In the genomic region with DNA sequence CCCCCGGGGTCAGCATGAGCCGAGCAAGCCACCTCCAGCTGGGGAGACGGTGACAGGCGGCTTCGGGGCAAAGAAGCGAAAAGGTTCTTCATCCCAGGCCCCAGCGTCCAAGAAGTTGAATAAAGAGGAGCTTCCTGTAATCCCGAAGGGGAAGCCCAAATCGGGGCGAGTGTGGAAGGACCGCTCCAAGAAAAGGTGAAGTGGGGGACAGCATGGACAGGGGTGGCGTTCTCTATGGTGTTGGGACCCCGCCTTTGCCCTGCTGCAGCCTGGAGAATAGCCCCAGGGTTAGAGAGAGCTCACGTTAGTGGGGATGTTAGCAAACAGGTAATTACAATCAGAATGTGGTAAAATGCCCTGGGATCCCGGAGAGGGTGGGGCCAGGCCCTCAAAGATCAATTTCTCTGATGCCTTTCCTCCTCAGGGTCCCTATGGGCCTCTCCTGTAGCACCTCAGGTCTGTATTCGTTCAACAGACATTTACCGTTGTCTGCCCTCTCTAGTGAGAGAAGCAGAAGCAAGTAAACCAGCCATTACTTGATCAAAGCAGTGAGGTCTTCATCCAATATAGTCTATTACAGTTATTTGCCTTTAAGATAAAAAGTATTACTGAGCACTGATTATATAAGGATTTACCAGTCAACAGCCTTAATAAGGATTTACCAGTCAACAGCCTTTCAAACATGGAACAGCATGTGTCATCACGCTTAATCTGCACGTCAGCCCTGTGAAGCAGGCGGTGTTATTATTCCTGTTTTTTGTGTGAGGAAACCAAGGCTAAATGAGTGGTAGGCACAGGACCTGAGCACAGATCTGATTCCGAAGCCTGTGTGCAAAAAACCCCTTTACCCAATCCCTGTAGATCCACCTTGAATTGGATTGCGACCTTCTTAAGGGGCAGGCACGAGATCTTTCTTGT, we compare ENCODE assay signal across 8 cellular contexts. TPM values are rescaled to one million over a fixed set of nuclear protein-coding genes. Genes with fewer than 3 reads are reported as not detected.
A peak's percentile ranks its signal among the peaks of the same experiment; 100 is the strongest.
DNase-seq lines count a peak whose midpoint lies in the region; TF ChIP-seq lines count a peak whose summit lies in the region.

No MANE protein-coding gene starts in this region.

- CTCF ChIA-PET in CD4-positive, alpha-beta memory T cell (lab: Charles Lee; ENCODE audit: partially characterized antibody), result interaction anchor here (0.7 to 1.8 kb wide), 4 partner anchors 10 to 73 kb away, joined by 3 to 7 read pairs (median 3); no protein-coding TSS in a partner anchor

- H3K36me3 Mint-ChIP-seq in CD4-positive, alpha-beta memory T cell, result peaks cover 5 to 16% of the 10 kb centered on the region in 2 donors
- H3K36me3 Mint-ChIP-seq in nephron (ENCODE audit: low read depth), result no peaks in the 10 kb centered on the region

- H3K36me3 ChIP-seq in CD4-positive, alpha-beta memory T cell (ENCODE audit: insufficient read depth, low read length), result no peaks in the 10 kb centered on the region

- peak overlapping the region; percentile 89 to 99 (median 96) for H3K4me3 Mint-ChIP-seq in CD4-positive, alpha-beta memory T cell
- peak overlapping the region; percentile 84 to 92 (median 86) for H3K4me3 Mint-ChIP-seq in nephron

- intact Hi-C loops in CD4-positive, alpha-beta memory T cell (cut with micrococcal nuclease), result no loop called here
- intact Hi-C loops in dorsolateral prefrontal cortex (cut with DNase I), result loop anchor here (2.0 to 5.0 kb wide), 2 partner anchors 59 to 62 kb away; no protein-coding TSS in a partner anchor

- peaks cover 0 to 3% (median 0%) of the 10 kb centered on the region in 8 donors for H3K9me3 Mint-ChIP-seq in CD4-positive, alpha-beta memory T cell
- H3K9me3 Mint-ChIP-seq in nephron, result no peaks in the 10 kb centered on the region

- peak overlapping the region; percentile 69 to 87 for H3K4me3 ChIP-seq in CD4-positive, alpha-beta memory T cell (ENCODE audit: low read length in 2 of 2)
- H3K4me3 ChIP-seq in dorsolateral prefrontal cortex, result peak overlapping the region; percentile 67 to 99 (median 93)

- no peaks in the 10 kb centered on the region for H3K27me3 ChIP-seq in CD4-positive, alpha-beta memory T cell (ENCODE audit: insufficient read depth, low read length)
- H3K27me3 ChIP-seq in dorsolateral prefrontal cortex, result no peaks in the 10 kb centered on the region

- H3K27ac Mint-ChIP-seq in CD4-positive, alpha-beta memory T cell, result peak overlapping the region; percentile 74 to 99 (median 96)
- H3K27ac Mint-ChIP-seq in nephron, result peak overlapping the region in 2 of 3 experiments; percentile 5 to 77

- peaks cover 38% of the 10 kb centered on the region for H3K4me1 ChIP-seq in CD4-positive, alpha-beta memory T cell (ENCODE audit: insufficient read depth, low read length)

- H3K4me1 Mint-ChIP-seq in CD4-positive, alpha-beta memory T cell, result peaks cover 28 to 53% (median 41%) of the 10 kb centered on the region in 4 donors
- peaks cover 54% of the 10 kb centered on the region for H3K4me1 Mint-ChIP-seq in nephron

- H3K27ac ChIP-seq in CD4-positive, alpha-beta memory T cell (ENCODE audit: low read depth, low read length), result peak overlapping the region; percentile 68
- peak overlapping the region in 46 of 59 donors; percentile 0 to 93 (median 80) for H3K27ac ChIP-seq in dorsolateral prefrontal cortex

- DNase-seq in CD4-positive, alpha-beta memory T cell, result peak in 1 of 5 donors; percentile 4
- DNase-seq in NCI-H146 (lab: John Stamatoyannopoulos, UW) (peak; percentile 19), dorsolateral prefrontal cortex (peak in 1 of 10 donors; percentile 10), SHP77 treated with DMSO at 0.1 percent for 48 hours (lab: John Stamatoyannopoulos, UW) (no peak), NCI-H2107 treated with DMSO at 0.1 percent for 48 hours (lab: John Stamatoyannopoulos, UW; ENCODE audit: unreplicated experiment) (no peak), NCI-H2029 (lab: John Stamatoyannopoulos, UW) (no peak), SW 1271 (lab: John Stamatoyannopoulos, UW) (no peak)

- no peaks in the 10 kb centered on the region for H3K9me3 ChIP-seq in CD4-positive, alpha-beta memory T cell (ENCODE audit: control insufficient read depth in 1 of 2, low read length in 2 of 2)

- TF ChIP-seq CTCF in dorsolateral prefrontal cortex (IDR thresholded peaks at IDR 0.05 in 54 of 56, conservative IDR thresholded peaks at IDR 0.05 in 2 of 56; ENCODE audit: low read depth in 1 of 56, partially characterized antibody in 56 of 56) (no peak), nephron (IDR thresholded peaks at IDR 0.05; ENCODE audit: unreplicated experiment in 3 of 3) (no peak)

- POLR2A ChIA-PET in CD4-positive, alpha-beta memory T cell (lab: Charles Lee; ENCODE audit: partially characterized antibody), result interaction anchor here (0.5 to 1.3 kb wide), 6 partner anchors 20 to 199 kb away, joined by 3 to 5 read pairs (median 4); no protein-coding TSS in a partner anchor

- H3K27me3 Mint-ChIP-seq in CD4-positive, alpha-beta memory T cell, result no peaks in the 10 kb centered on the region
- no peaks in the 10 kb centered on the region for H3K27me3 Mint-ChIP-seq in nephron (ENCODE audit: low read depth)

RNA-seq across cellular contexts. Expression of gene CCDC86, which starts 1.0 kb away (rescaled TPM):
- total RNA-seq in CD4-positive, alpha-beta memory T cell, result 1 to 10 TPM; 7.5 to 9.6 TPM
- polyA plus RNA-seq in CD4-positive, alpha-beta memory T cell, result 10 to 100 TPM; 12.5 to 17.2 TPM
- total RNA-seq in dorsolateral prefrontal cortex, result 10 to 100 TPM; 10.3 to 21.3 (median 15.6) TPM

RNA-seq across cellular contexts. Expression of gene PTGDR2, which starts 12.8 kb away (rescaled TPM):
- total RNA-seq in CD4-positive, alpha-beta memory T cell, result 1 to 10 TPM; 3.6 TPM
- 1 to 10 TPM; 1.9 to 3.5 TPM for polyA plus RNA-seq in CD4-positive, alpha-beta memory T cell
- 1 to 10 TPM in 104 of 120 experiments, under 1 TPM in 16; 0.21 to 8.0 (median 2.2) TPM for total RNA-seq in dorsolateral prefrontal cortex

RNA-seq across cellular contexts. Expression of gene ZP1, which starts 24.4 kb away (rescaled TPM):
- total RNA-seq in CD4-positive, alpha-beta memory T cell, result under 1 TPM; 0.33 to 0.41 TPM
- under 1 TPM in 1 of 2 donors, not detected in 1; 0.50 TPM for polyA plus RNA-seq in CD4-positive, alpha-beta memory T cell
- 1 to 10 TPM in 5 of 120 experiments, under 1 TPM in 27, not detected in 88; 0.26 to 1.4 (median 0.52) TPM for total RNA-seq in dorsolateral prefrontal cortex

RNA-seq across cellular contexts. Expression of gene MS4A10, which starts 57.8 kb away (rescaled TPM):
- not detected for total RNA-seq in CD4-positive, alpha-beta memory T cell
- not detected for polyA plus RNA-seq in CD4-positive, alpha-beta memory T cell
- total RNA-seq in dorsolateral prefrontal cortex, result under 1 TPM in 1 of 120 experiments, not detected in 119; 0.19 TPM
